Comparison of ENCODE assay signal across 3 cellular contexts in genomic region chr18:24553886-24554285, GRCh38.
TF ChIP-seq lines count a peak whose summit lies in the region.

No MANE protein-coding gene starts in this region.

TF ChIP-seq in SK-N-SH, 30 proteins besides CTCF, POLR2A, EP300 and RAD21 (continues in another document):
- TF ChIP-seq SIN3A (IDR thresholded peaks at IDR 0.05; ENCODE audit: borderline replicate concordance, low read depth, low read length) (no peak), NRF1 (IDR thresholded peaks at IDR 0.05; ENCODE audit: low read depth, low read length) (no peak), ZBTB33 (IDR thresholded peaks at IDR 0.05; ENCODE audit: borderline replicate concordance, low read depth) (no peak), USF2 (IDR thresholded peaks at IDR 0.05; ENCODE audit: borderline replicate concordance, low read depth, low read length) (no peak), RFX5 (IDR thresholded peaks at IDR 0.05; ENCODE audit: low read length) (no peak), YY1 (IDR thresholded peaks at IDR 0.05; ENCODE audit: low read depth) (no peak), RXRA (IDR thresholded peaks at IDR 0.05; ENCODE audit: borderline replicate concordance, low read depth) (no peak), TAF1 (IDR thresholded peaks at IDR 0.05; ENCODE audit: borderline replicate concordance, low read depth, low read length) (no peak), MXI1 (IDR thresholded peaks at IDR 0.05; ENCODE audit: low read depth, low read length) (no peak), RCOR1 (IDR thresholded peaks at IDR 0.05; ENCODE audit: low read length) (no peak), GATA2 (CRISPR knock-in tag; IDR thresholded peaks at IDR 0.05) (no peak), GABPA (IDR thresholded peaks at IDR 0.05; ENCODE audit: low read depth) (no peak), MEF2A (IDR thresholded peaks at IDR 0.05; ENCODE audit: borderline replicate concordance, low read depth) (no peak), FOXJ3 (CRISPR knock-in tag; IDR thresholded peaks at IDR 0.05) (no peak)
- TF ChIP-seq, protein P1, sequence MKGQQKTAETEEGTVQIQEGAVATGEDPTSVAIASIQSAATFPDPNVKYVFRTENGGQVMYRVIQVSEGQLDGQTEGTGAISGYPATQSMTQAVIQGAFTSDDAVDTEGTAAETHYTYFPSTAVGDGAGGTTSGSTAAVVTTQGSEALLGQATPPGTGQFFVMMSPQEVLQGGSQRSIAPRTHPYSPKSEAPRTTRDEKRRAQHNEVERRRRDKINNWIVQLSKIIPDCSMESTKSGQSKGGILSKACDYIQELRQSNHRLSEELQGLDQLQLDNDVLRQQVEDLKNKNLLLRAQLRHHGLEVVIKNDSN (IDR thresholded peaks at IDR 0.05; ENCODE audit: borderline replicate concordance, low read depth), result no peak

TF ChIP-seq in SK-N-SH treated with all-trans-retinoic acid at 6 μM for 48 hours, 23 proteins besides CTCF, POLR2A, EP300 and RAD21:
- no peak for TF ChIP-seq ZNF565 (CRISPR knock-in tag; conservative IDR thresholded peaks at IDR 0.05; ENCODE audit: low read depth)
- no peak for TF ChIP-seq TOX (CRISPR knock-in tag; IDR thresholded peaks at IDR 0.05; ENCODE audit: borderline replicate concordance)
- TF ChIP-seq, protein P2, sequence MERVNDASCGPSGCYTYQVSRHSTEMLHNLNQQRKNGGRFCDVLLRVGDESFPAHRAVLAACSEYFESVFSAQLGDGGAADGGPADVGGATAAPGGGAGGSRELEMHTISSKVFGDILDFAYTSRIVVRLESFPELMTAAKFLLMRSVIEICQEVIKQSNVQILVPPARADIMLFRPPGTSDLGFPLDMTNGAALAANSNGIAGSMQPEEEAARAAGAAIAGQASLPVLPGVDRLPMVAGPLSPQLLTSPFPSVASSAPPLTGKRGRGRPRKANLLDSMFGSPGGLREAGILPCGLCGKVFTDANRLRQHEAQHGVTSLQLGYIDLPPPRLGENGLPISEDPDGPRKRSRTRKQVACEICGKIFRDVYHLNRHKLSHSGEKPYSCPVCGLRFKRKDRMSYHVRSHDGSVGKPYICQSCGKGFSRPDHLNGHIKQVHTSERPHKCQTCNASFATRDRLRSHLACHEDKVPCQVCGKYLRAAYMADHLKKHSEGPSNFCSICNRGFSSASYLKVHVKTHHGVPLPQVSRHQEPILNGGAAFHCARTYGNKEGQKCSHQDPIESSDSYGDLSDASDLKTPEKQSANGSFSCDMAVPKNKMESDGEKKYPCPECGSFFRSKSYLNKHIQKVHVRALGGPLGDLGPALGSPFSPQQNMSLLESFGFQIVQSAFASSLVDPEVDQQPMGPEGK (CRISPR knock-in tag; IDR thresholded peaks at IDR 0.05; ENCODE audit: borderline replicate concordance), result no peak
- no peak for TF ChIP-seq ZNF8 (CRISPR knock-in tag; IDR thresholded peaks at IDR 0.05)
- TF ChIP-seq GLIS3 (CRISPR knock-in tag; IDR thresholded peaks at IDR 0.05), result no peak
- TF ChIP-seq CSRNP3 (CRISPR knock-in tag; IDR thresholded peaks at IDR 0.05), result no peak
- no peak for TF ChIP-seq SNAI2 (CRISPR knock-in tag; IDR thresholded peaks at IDR 0.05)
- no peak for TF ChIP-seq TSHZ2 (CRISPR knock-in tag; IDR thresholded peaks at IDR 0.05)
- TF ChIP-seq, protein P3, sequence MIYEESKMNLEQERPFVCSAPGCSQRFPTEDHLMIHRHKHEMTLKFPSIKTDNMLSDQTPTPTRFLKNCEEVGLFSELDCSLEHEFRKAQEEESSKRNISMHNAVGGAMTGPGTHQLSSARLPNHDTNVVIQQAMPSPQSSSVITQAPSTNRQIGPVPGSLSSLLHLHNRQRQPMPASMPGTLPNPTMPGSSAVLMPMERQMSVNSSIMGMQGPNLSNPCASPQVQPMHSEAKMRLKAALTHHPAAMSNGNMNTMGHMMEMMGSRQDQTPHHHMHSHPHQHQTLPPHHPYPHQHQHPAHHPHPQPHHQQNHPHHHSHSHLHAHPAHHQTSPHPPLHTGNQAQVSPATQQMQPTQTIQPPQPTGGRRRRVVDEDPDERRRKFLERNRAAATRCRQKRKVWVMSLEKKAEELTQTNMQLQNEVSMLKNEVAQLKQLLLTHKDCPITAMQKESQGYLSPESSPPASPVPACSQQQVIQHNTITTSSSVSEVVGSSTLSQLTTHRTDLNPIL (CRISPR knock-in tag; IDR thresholded peaks at IDR 0.05; ENCODE audit: low read depth), result no peak
- no peak for TF ChIP-seq ARNTL (CRISPR knock-in tag; IDR thresholded peaks at IDR 0.05; ENCODE audit: borderline replicate concordance, low read depth)
- no peak for TF ChIP-seq RARB (CRISPR knock-in tag; IDR thresholded peaks at IDR 0.05)
TF ChIP-seq in SK-N-SH treated with all-trans-retinoic acid at 6 μM for 48 hours: peak in this region for 0.

TF ChIP-seq in H1, 55 proteins besides CTCF, POLR2A, EP300 and RAD21:
- TF ChIP-seq PHF8 (conservative IDR thresholded peaks at IDR 0.05; ENCODE audit: low read depth, low read length) (no peak), CBX8 (IDR thresholded peaks at IDR 0.05; ENCODE audit: borderline replicate concordance, low read depth, low read length) (no peak), HDAC6 (IDR thresholded peaks at IDR 0.05; ENCODE audit: low read depth, low read length) (no peak), NANOG (IDR thresholded peaks at IDR 0.05; ENCODE audit: insufficient read depth, low read depth, low read length, poor library complexity, severe bottlenecking) (no peak), MAX (IDR thresholded peaks at IDR 0.05) (no peak), KDM4A (IDR thresholded peaks at IDR 0.05; ENCODE audit: low read depth, low read length, severe bottlenecking) (no peak), ASH2L (IDR thresholded peaks at IDR 0.05; ENCODE audit: low read length) (no peak), SIRT6 (IDR thresholded peaks at IDR 0.05; ENCODE audit: low read length) (no peak), NRF1 (IDR thresholded peaks at IDR 0.05; ENCODE audit: low read depth, low read length) (no peak), CTBP2 (IDR thresholded peaks at IDR 0.05; ENCODE audit: borderline replicate concordance, insufficient read depth, insufficient read length, low read length) (no peak)
